In the genomic region with DNA sequence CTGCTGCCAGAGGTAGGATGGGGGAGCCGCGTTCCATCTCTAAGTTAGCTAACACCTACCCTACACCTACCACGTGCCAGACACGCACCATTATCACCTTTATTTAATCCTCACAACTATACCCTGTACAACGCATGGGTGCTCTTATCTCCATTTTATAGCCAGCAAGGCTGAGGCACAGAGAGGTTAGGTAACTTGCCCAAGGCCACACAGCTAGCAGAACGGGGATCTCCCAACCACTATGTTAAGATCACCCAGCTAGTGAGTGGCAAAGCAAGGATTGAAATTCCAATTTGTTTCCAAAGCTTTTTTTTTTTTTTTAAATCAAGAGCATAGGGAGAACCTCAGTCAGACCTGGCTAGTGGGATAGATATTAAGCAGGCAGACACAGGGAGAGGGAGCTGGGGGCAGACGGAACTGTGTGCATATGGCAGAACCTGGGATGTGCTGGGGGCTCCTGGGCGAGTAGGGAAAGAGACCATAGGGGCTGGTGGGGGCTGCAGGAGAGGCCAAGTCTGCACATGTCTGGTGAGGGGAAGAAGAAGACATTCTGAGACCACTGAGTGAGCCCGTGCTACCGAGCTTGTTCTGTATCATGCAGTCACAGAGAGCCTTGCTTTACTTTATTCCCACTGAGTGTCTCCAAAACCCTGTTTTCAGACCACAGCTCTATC, we compare ENCODE assay signal across 21 cellular contexts.
"Had no signal": no experiment of that assay in that cellular context is flagged by ENCODE, and none has a peak within 500 bp of the region (broad histone marks: within the 10 kb centered on the region; RNA-seq: fewer than 3 reads in every experiment).

No MANE protein-coding gene starts in this region.

- H3K36me3 Mint-ChIP-seq: activated naive CD8-positive, alpha-beta T cell treated with anti-CD3 and anti-CD28 coated beads, Interleukin-2, amount 10 ng/mL, durations not matched to agents 7 days and 5 days; naive thymus-derived CD8-positive, alpha-beta T cell had no signal

- H3K4me1 ChIP-seq: thyroid gland had no signal

- H3K4me2 ChIP-seq: hepatocyte had no signal

- H2AFZ ChIP-seq: hepatocyte had no signal

- H3K27ac ChIP-seq: body of pancreas, dorsolateral prefrontal cortex, epithelial cell of prostate, foreskin keratinocyte, hepatocyte, thyroid gland, vagina had no signal

- H3K27ac Mint-ChIP-seq: activated B cell treated with CpG ODN at 0.5 μM for 24 hours; activated CD4-positive, alpha-beta T cell treated with anti-CD3 and anti-CD28 coated beads, Interleukin-2, amount 10 ng/mL, durations not matched to agents 24 days and 14 days; activated CD8-positive, alpha-beta T cell treated with anti-CD3 and anti-CD28 coated beads for 36 hours; activated naive CD8-positive, alpha-beta T cell treated with anti-CD3 and anti-CD28 coated beads, Interleukin-2, amount 10 ng/mL, durations not matched to agents 7 days and 5 days; activated T-helper 2 cell treated with anti-CD3 and anti-CD28 coated beads, Interferon-gamma antibody, Interleukin-2, Interleukin-4, amounts not matched to agents 10 μg/mL and 5 μg/mL and 100 μg/mL, durations not matched to agents 14 hours and 24 hours and 36 hours; memory B cell; naive thymus-derived CD8-positive, alpha-beta T cell had no signal

- H3K79me2 ChIP-seq: hepatocyte had no signal

- H3K4me3 Mint-ChIP-seq: activated B cell treated with CpG ODN at 0.5 μM for 24 hours; activated CD4-positive, alpha-beta T cell treated with anti-CD3 and anti-CD28 coated beads, Interleukin-2, amount 10 ng/mL, durations not matched to agents 24 days and 14 days; activated CD8-positive, alpha-beta T cell treated with anti-CD3 and anti-CD28 coated beads for 36 hours; activated naive CD8-positive, alpha-beta T cell treated with anti-CD3 and anti-CD28 coated beads, Interleukin-2, amount 10 ng/mL, durations not matched to agents 7 days and 5 days; memory B cell; naive thymus-derived CD8-positive, alpha-beta T cell had no signal

- H3K9me3 ChIP-seq: body of pancreas, thyroid gland, vagina had no signal

- H3K4me3 ChIP-seq: body of pancreas, dorsolateral prefrontal cortex, hepatocyte, thyroid gland, vagina had no signal

- FAIRE-seq: colon had no signal

- H3K4me1 Mint-ChIP-seq: activated B cell treated with CpG ODN at 0.5 μM for 24 hours; activated CD4-positive, alpha-beta T cell treated with anti-CD3 and anti-CD28 coated beads, Interleukin-2, amount 10 ng/mL, durations not matched to agents 24 days and 14 days; activated naive CD8-positive, alpha-beta T cell treated with anti-CD3 and anti-CD28 coated beads, Interleukin-2, amount 10 ng/mL, durations not matched to agents 7 days and 5 days; memory B cell; naive thymus-derived CD8-positive, alpha-beta T cell had no signal

- ATAC-seq: activated CD8-positive, alpha-beta T cell treated with anti-CD3 and anti-CD28 coated beads for 36 hours; body of pancreas; foreskin keratinocyte; naive thymus-derived CD8-positive, alpha-beta T cell had no signal

- H3K27me3 Mint-ChIP-seq: activated CD4-positive, alpha-beta T cell treated with anti-CD3 and anti-CD28 coated beads, Interleukin-2, amount 10 ng/mL, durations not matched to agents 24 days and 14 days had no signal

- H3K27me3 ChIP-seq: body of pancreas, dorsolateral prefrontal cortex, foreskin keratinocyte, hepatocyte, thyroid gland, vagina had no signal

- DNase-seq: activated B cell treated with CpG ODN at 0.5 μM for 24 hours; activated CD4-positive, alpha-beta T cell treated with anti-CD3 and anti-CD28 coated beads, Interleukin-2, amount 10 ng/mL, durations not matched to agents 24 days and 14 days; activated CD8-positive, alpha-beta T cell treated with anti-CD3 and anti-CD28 coated beads for 36 hours; activated naive CD4-positive, alpha-beta T cell treated with Interleukin-2 at 50 U/mL for 16 hours; activated naive CD8-positive, alpha-beta T cell treated with anti-CD3 and anti-CD28 coated beads, Interleukin-2, amount 10 ng/mL, durations not matched to agents 7 days and 5 days; activated T-cell treated with anti-CD3 and anti-CD28 coated beads, Interleukin-2, amount 50 U/mL, for 1 hour; amygdala; body of pancreas; central memory CD4-positive, alpha-beta T cell; dorsolateral prefrontal cortex; naive thymus-derived CD8-positive, alpha-beta T cell; stimulated activated CD8-positive, alpha-beta memory T cell treated with anti-CD3 and anti-CD28 coated beads, Interleukin-4, amount 100 ng/mL, for 48 hours; stimulated activated naive CD4-positive, alpha-beta T cell treated with Interleukin-2 at 50 U/mL for 16 hours; thyroid gland had no signal

- H3K36me3 ChIP-seq: vagina had no signal

- H3K9me3 Mint-ChIP-seq: activated B cell treated with CpG ODN at 0.5 μM for 24 hours; activated CD4-positive, alpha-beta T cell treated with anti-CD3 and anti-CD28 coated beads, Interleukin-2, amount 10 ng/mL, durations not matched to agents 24 days and 14 days; activated CD8-positive, alpha-beta T cell treated with anti-CD3 and anti-CD28 coated beads for 36 hours; activated naive CD8-positive, alpha-beta T cell treated with anti-CD3 and anti-CD28 coated beads, Interleukin-2, amount 10 ng/mL, durations not matched to agents 7 days and 5 days; activated T-helper 2 cell treated with anti-CD3 and anti-CD28 coated beads, Interferon-gamma antibody, Interleukin-2, Interleukin-4, amounts not matched to agents 10 μg/mL and 5 μg/mL and 100 μg/mL, durations not matched to agents 14 hours and 24 hours and 36 hours; memory B cell; naive thymus-derived CD8-positive, alpha-beta T cell had no signal
